Comparison of ENCODE assay signal across 8 cellular contexts in the genomic region with DNA sequence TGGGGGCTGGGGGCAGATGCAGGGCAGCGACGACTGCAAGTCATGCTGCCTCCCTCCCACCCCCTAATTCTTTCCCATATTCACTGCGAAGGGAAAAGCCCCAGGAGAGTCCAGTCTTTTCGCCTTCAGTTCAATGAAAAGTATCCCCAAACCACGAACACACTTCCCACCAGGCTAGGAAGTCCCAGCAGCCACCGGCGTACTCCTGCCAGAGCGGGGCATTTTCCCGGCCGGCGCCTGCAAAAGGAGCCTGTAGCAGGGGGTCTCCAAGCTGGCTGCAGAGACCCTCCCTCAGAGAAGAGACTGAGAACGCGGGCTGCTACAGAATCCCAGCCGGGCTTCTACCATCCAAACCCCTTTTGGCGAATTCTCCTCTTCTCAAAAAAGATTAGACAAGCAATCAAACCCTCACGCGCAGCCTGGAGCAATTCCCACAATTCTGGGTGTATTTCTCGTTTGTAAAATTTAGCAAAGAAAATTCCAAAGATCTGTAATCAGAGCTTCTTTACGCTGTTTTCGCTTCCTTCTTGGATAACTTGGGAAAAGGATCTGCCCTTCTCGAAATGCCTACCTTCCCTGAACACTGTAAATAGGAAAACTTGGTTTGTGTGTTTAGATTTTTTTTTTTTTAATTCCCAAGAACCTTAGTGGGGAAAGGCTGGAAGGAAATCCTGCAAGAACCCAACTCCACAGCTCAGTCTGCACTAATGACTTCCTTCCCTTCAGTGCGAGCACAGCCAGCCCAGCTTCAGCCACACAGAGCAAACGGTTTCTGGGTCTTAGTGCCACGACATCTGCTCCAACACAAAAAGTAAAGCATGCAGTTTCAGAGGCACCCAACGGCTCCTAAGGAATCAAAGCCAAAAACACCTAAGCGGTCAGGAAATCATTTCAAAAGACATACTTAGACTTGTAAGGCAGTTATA.
DNase-seq lines count a peak whose midpoint lies in the region; ATAC-seq, FAIRE-seq and TF ChIP-seq lines count a peak whose summit lies in the region.

No MANE protein-coding gene starts in this region.

- no peaks in the 10 kb centered on the region for H3K9me3 Mint-ChIP-seq in astrocyte (ENCODE audit: unreplicated experiment)

- H3K9me2 ChIP-seq in PC-9 (ENCODE audit: insufficient read depth), result no peaks in the 10 kb centered on the region

- BruUV-seq in PC-9 (replicated peaks; lab: Mats Ljungman, UMichigan), result no TSS peak

- H3K4me1 Mint-ChIP-seq in astrocyte (ENCODE audit: low read depth, unreplicated experiment), result peaks cover 9% of the 10 kb centered on the region

- H3K79me2 ChIP-seq in PC-9 (ENCODE audit: low read depth) (no peaks in the 10 kb centered on the region), astrocyte (ENCODE audit: insufficient read depth, low read length) (no peaks in the 10 kb centered on the region)

- peak overlapping the region; percentile 89 for H2AFZ ChIP-seq in PC-9
- H2AFZ ChIP-seq in astrocyte (ENCODE audit: low read depth, low read length), result peak overlapping the region; percentile 82

- intact Hi-C loops in PC-9 (cut with micrococcal nuclease; ENCODE audit: unreplicated experiment), result loop anchor here (2.0 to 10.0 kb wide), 3 partner anchors 142 to 421 kb away; no protein-coding TSS in a partner anchor
- intact Hi-C loops in left ventricle myocardium superior (cut with micrococcal nuclease), result loop anchor here (10.0 kb wide), 1 partner anchor 388 kb away; no protein-coding TSS in a partner anchor

- H3K4me3 ChIP-seq in PC-9 (peak overlapping the region; percentile 59), astrocyte (ENCODE audit: insufficient read depth, low read depth, low read length) (peak overlapping the region; percentile 72)

- H4K20me1 ChIP-seq in PC-9 (ENCODE audit: insufficient read depth), result no peaks in the 10 kb centered on the region
- no peaks in the 10 kb centered on the region for H4K20me1 ChIP-seq in astrocyte (ENCODE audit: insufficient read depth, low read length)

- POLR2A ChIA-PET in PC-9 (lab: Charles Lee; ENCODE audit: unreplicated experiment), result interaction anchor here (0.6 to 0.7 kb wide), 2 partner anchors 318 to 482 kb away, joined by 4 to 5 read pairs; no protein-coding TSS in a partner anchor

- no peak for TF ChIP-seq CTCF in PC-9 (conservative IDR thresholded peaks at IDR 0.05)
- TF ChIP-seq CTCF in astrocyte (IDR thresholded peaks at IDR 0.05; ENCODE audit: insufficient read depth, low read depth, low read length), result no peak
- TF ChIP-seq CTCF in omental fat pad (IDR thresholded peaks at IDR 0.05), result no peak

- peak; percentile 46 for DNase-seq in GM04503 (ENCODE audit: low read depth)
- peak in 1 of 2 experiments; percentile 26 for DNase-seq in PC-9
- DNase-seq in astrocyte (ENCODE audit: low read depth), result peak; percentile 72
- peak; percentile 65 for DNase-seq in left ventricle myocardium superior
- no peak for DNase-seq in omental fat pad (ENCODE audit: low spot score)
- DNase-seq in NCI-H1694 (lab: John Stamatoyannopoulos, UW), result no peak
- no peak for DNase-seq in DMS79 (lab: John Stamatoyannopoulos, UW)

- H3K27ac ChIP-seq in PC-9 (no peak overlapping the region), astrocyte (ENCODE audit: low read depth, low read length) (peak overlapping the region; percentile 30)

- H3K4me1 ChIP-seq in PC-9 (replicated peaks; ENCODE audit: insufficient read depth) (0 out of 2 replicates have a peak, but pooled peaks cover 4% of the 10 kb centered on the region), astrocyte (ENCODE audit: insufficient read depth, low read length) (peaks cover 8% of the 10 kb centered on the region)

- FAIRE-seq in astrocyte (lab: Jason Lieb, UNC), result peak; percentile 69

- H3K4me2 ChIP-seq in PC-9 (peak overlapping the region; percentile 78), astrocyte (ENCODE audit: low read length) (peak overlapping the region; percentile 94)

- H3K4me3 Mint-ChIP-seq in astrocyte (ENCODE audit: unreplicated experiment), result peak overlapping the region; percentile 94

- peak overlapping the region; percentile 80 for H3K9ac ChIP-seq in astrocyte (ENCODE audit: low read length)

- peak; percentile 88 for ATAC-seq in left ventricle myocardium superior
- ATAC-seq in omental fat pad (ENCODE audit: low FRiP score), result peak; percentile 18
- no peak for ATAC-seq in GM21381 (IDR thresholded peaks at IDR 0.05; ENCODE audit: unreplicated experiment)

- H3K36me3 ChIP-seq in PC-9 (ENCODE audit: low read depth) (no peaks in the 10 kb centered on the region), astrocyte (ENCODE audit: insufficient read depth, low read length) (no peaks in the 10 kb centered on the region)

- no peaks in the 10 kb centered on the region for H3F3A ChIP-seq in PC-9 (ENCODE audit: insufficient read depth, low read depth)

- H3K27me3 ChIP-seq in PC-9 (ENCODE audit: insufficient read depth, low read depth) (no peaks in the 10 kb centered on the region), astrocyte (ENCODE audit: insufficient read depth, low read length) (no peaks in the 10 kb centered on the region)

- H3K9me3 ChIP-seq in PC-9 (ENCODE audit: insufficient read depth, low read depth) (no peaks in the 10 kb centered on the region), astrocyte (ENCODE audit: insufficient read depth, low read depth, low read length) (no peaks in the 10 kb centered on the region)

- H3K27me3 Mint-ChIP-seq in astrocyte (ENCODE audit: low read depth, unreplicated experiment), result no peaks in the 10 kb centered on the region

- H3K27ac Mint-ChIP-seq in astrocyte (ENCODE audit: unreplicated experiment), result peak overlapping the region; percentile 94

- CTCF ChIA-PET in PC-9 (lab: Charles Lee), result interaction anchor here (0.7 kb wide), 1 partner anchor 241 kb away, joined by 3 read pairs; no protein-coding TSS in a partner anchor

- no peaks in the 10 kb centered on the region for H3K36me3 Mint-ChIP-seq in astrocyte (ENCODE audit: low read depth, unreplicated experiment)

Comparison
In these comparisons a context has a peak if more than half of its experiments do, and no peak if none do; other contexts are left out.
1. DNase-seq: peak in GM04503 (single experiment), astrocyte (single experiment) and left ventricle myocardium superior (single experiment); none in omental fat pad (single experiment), NCI-H1694 (single experiment) and DMS79 (single experiment).